ENCODE assay signal across 9 cellular contexts in genomic region chr3:44762690-44763089, GRCh38. TPM values are rescaled to one million over a fixed set of nuclear protein-coding genes. Genes with fewer than 3 reads are reported as not detected.
DNase-seq lines count a peak whose midpoint lies in the region; ATAC-seq, FAIRE-seq and TF ChIP-seq lines count a peak whose summit lies in the region.
"Had no signal": no experiment of that assay in that cellular context is flagged by ENCODE, and none has a peak within 500 bp of the region (broad histone marks: within the 10 kb centered on the region; RNA-seq: fewer than 3 reads in every experiment).

No MANE protein-coding gene starts in this region.

- DNase-seq in activated CD4-positive, alpha-beta T cell treated with anti-CD3 and anti-CD28 coated beads for 36 hours: no peak
- no peak for DNase-seq in activated CD4-positive, alpha-beta T cell treated with anti-CD3 and anti-CD28 coated beads for 48 hours
- DNase-seq in Panc1 (ENCODE audit: low read depth, low spot score) (no peak), endothelial cell of umbilical vein (ENCODE audit: low read depth, low spot score) (no peak), trophoblast cell (no peak), occipital lobe (lab: John Stamatoyannopoulos, UW) (no peak)
- DNase-seq: hypothalamus had no signal

- peak overlapping the region; percentile 91 for H2AFZ ChIP-seq in endothelial cell of umbilical vein (ENCODE audit: low read depth, low read length)
- no peak overlapping the region for H2AFZ ChIP-seq in trophoblast cell (ENCODE audit: insufficient read depth, low read length, poor library complexity)

- H3K4me1 ChIP-seq in Panc1 (ENCODE audit: control insufficient read depth, insufficient read depth, low read length) (no peaks in the 10 kb centered on the region), endothelial cell of umbilical vein (ENCODE audit: control insufficient read depth, extremely low read depth, insufficient read depth, low read length) (peaks cover 6% of the 10 kb centered on the region), trophoblast cell (ENCODE audit: control insufficient read depth in 1 of 2, insufficient read depth in 2 of 2, low read length in 2 of 2) (no peaks in the 10 kb centered on the region)

- in situ Hi-C loops in Panc1 (cut with HindIII; ENCODE audit: low pct_unique_long_range_greater_than_20kb, low sequenced_read_pairs): no loop called here

- WGBS in trophoblast cell (ENCODE audit: extremely low coverage, insufficient coverage, insufficient read length): no CpG with 5 or more reads among the region's 5 CpGs

- TF ChIP-seq CTCF in Panc1 (IDR thresholded peaks at IDR 0.05) (no peak), endothelial cell of umbilical vein (IDR thresholded peaks at IDR 0.05; ENCODE audit: extremely low read depth in 1 of 2, insufficient read depth in 1 of 2, low read depth in 1 of 2, low read length in 2 of 2) (no peak)

- peak overlapping the region; percentile 90 for H3K4me2 ChIP-seq in endothelial cell of umbilical vein (ENCODE audit: insufficient read depth, low read length)
- H3K4me2 ChIP-seq in trophoblast cell (ENCODE audit: low read length): peak overlapping the region; percentile 85

- peak overlapping the region; percentile 81 to 87 for H3K4me3 ChIP-seq in Panc1 (ENCODE audit: low read depth in 2 of 2, low read length in 2 of 2)
- peak overlapping the region; percentile 57 to 91 (median 81) for H3K4me3 ChIP-seq in endothelial cell of umbilical vein (replicated peaks in 1 of 3; ENCODE audit: insufficient read depth in 1 of 3, low read depth in 1 of 3, low read length in 3 of 3)
- H3K4me3 ChIP-seq in trophoblast cell (ENCODE audit: low read depth, low read length): no peak overlapping the region

- H3K79me1 ChIP-seq in trophoblast cell (ENCODE audit: low read length): peaks cover 7% of the 10 kb centered on the region

- POLR2A ChIA-PET in activated CD4-positive, alpha-beta T cell treated with anti-CD3 and anti-CD28 coated beads for 36 hours (lab: Charles Lee): interaction anchor here (0.6 to 0.8 kb wide), 3 partner anchors 10 to 252 kb away, joined by 3 to 5 read pairs (median 3); no protein-coding TSS in a partner anchor
- POLR2A ChIA-PET in Panc1 (lab: Charles Lee): interaction anchor here (0.7 kb wide), 2 partner anchors 15 to 115 kb away, joined by 7 to 20 read pairs; no protein-coding TSS in a partner anchor
- POLR2A ChIA-PET in endothelial cell of umbilical vein (lab: Charles Lee): no interaction called here

- H2BK120ac ChIP-seq in trophoblast cell (ENCODE audit: insufficient read depth, low read length, poor library complexity): no peak overlapping the region

- no peaks in the 10 kb centered on the region for H3K27me3 Mint-ChIP-seq in activated CD4-positive, alpha-beta T cell treated with anti-CD3 and anti-CD28 coated beads for 36 hours

- FAIRE-seq in endothelial cell of umbilical vein (lab: Jason Lieb, UNC): peak; percentile 37

- no peak for ATAC-seq in activated CD4-positive, alpha-beta T cell treated with anti-CD3 and anti-CD28 coated beads for 36 hours
- ATAC-seq in Panc1 (no peak), HG02981 (IDR thresholded peaks at IDR 0.05; ENCODE audit: unreplicated experiment) (no peak), GM21576 (IDR thresholded peaks at IDR 0.05; ENCODE audit: unreplicated experiment) (no peak)

- no peak overlapping the region for H3K4ac ChIP-seq in trophoblast cell (ENCODE audit: low read depth, low read length)

- BruUV-seq in Panc1 (replicated peaks; lab: Mats Ljungman, UMichigan) (no TSS peak), endothelial cell of umbilical vein (replicated peaks; lab: Mats Ljungman, UMichigan) (no TSS peak)

- H3K36me3 ChIP-seq in Panc1 (ENCODE audit: control insufficient read depth, insufficient read depth, low read length) (peaks cover 3% of the 10 kb centered on the region; the same call in 1 of the 2 replicates), endothelial cell of umbilical vein (ENCODE audit: control insufficient read depth in 2 of 2, extremely low read depth in 1 of 2, insufficient read depth in 2 of 2, low read length in 2 of 2) (no peaks in the 10 kb centered on the region), trophoblast cell (ENCODE audit: control insufficient read depth in 1 of 2, insufficient read depth in 2 of 2, low read length in 2 of 2) (peaks cover 4 to 7% of the 10 kb centered on the region in 2 experiments)

- H4K91ac ChIP-seq in trophoblast cell (ENCODE audit: low read depth, low read length): no peak overlapping the region

- peak overlapping the region; percentile 88 for H3K4me3 Mint-ChIP-seq in activated CD4-positive, alpha-beta T cell treated with anti-CD3 and anti-CD28 coated beads for 36 hours

- H3K27me3 ChIP-seq in Panc1 (ENCODE audit: control insufficient read depth, insufficient read depth, low read length) (no peaks in the 10 kb centered on the region), endothelial cell of umbilical vein (ENCODE audit: control insufficient read depth in 2 of 2, insufficient read depth in 2 of 2, low read length in 2 of 2) (no peaks in the 10 kb centered on the region), trophoblast cell (ENCODE audit: insufficient read depth, low read length) (no peaks in the 10 kb centered on the region)

- no peak overlapping the region for H2BK5ac ChIP-seq in trophoblast cell (ENCODE audit: low read depth, low read length, poor library complexity)

- peak overlapping the region; percentile 89 for H3K27ac Mint-ChIP-seq in activated CD4-positive, alpha-beta T cell treated with anti-CD3 and anti-CD28 coated beads for 36 hours

- H3K9me1 ChIP-seq in endothelial cell of umbilical vein (replicated peaks; ENCODE audit: control insufficient read depth, extremely low read depth, insufficient read depth, low read length): no peaks in the 10 kb centered on the region

- no peak for TF ChIP-seq POLR2A in endothelial cell of umbilical vein (IDR thresholded peaks at IDR 0.05; ENCODE audit: low read depth, low read length)

- no peak overlapping the region for H4K8ac ChIP-seq in trophoblast cell (ENCODE audit: low read depth, low read length)

- H3K79me2 ChIP-seq in endothelial cell of umbilical vein (ENCODE audit: control insufficient read depth, insufficient read depth, low read length) (peaks cover 64% of the 10 kb centered on the region), trophoblast cell (ENCODE audit: control insufficient read depth, insufficient read depth, low read length, poor library complexity) (peaks cover 9% of the 10 kb centered on the region)

- H2BK12ac ChIP-seq in trophoblast cell (ENCODE audit: low read length): no peak overlapping the region

- peaks cover 18% of the 10 kb centered on the region for H3K4me1 Mint-ChIP-seq in activated CD4-positive, alpha-beta T cell treated with anti-CD3 and anti-CD28 coated beads for 36 hours

- dilution Hi-C loops in endothelial cell of umbilical vein (cut with MboI; ENCODE audit: extremely low pct_ligation_motif_present, low sequenced_read_pairs): no loop called here

- H3K27ac ChIP-seq in Panc1 (ENCODE audit: low read length): peak overlapping the region; percentile 92
- peak overlapping the region; percentile 48 for H3K27ac ChIP-seq in endothelial cell of umbilical vein (ENCODE audit: insufficient read depth, low read depth, low read length)
- H3K27ac ChIP-seq in trophoblast cell (ENCODE audit: low read depth, low read length): no peak overlapping the region

- H3K23ac ChIP-seq in trophoblast cell (ENCODE audit: low read length): no peak overlapping the region

- H3K18ac ChIP-seq in trophoblast cell (ENCODE audit: low read length): no peak overlapping the region

- no peak overlapping the region for H2AK5ac ChIP-seq in trophoblast cell (ENCODE audit: low read length)

- H4K20me1 ChIP-seq in endothelial cell of umbilical vein (replicated peaks; ENCODE audit: control insufficient read depth, extremely low read depth, insufficient read depth, low read length): no peaks in the 10 kb centered on the region

- H3K9ac ChIP-seq in endothelial cell of umbilical vein (replicated peaks; ENCODE audit: extremely low read depth, insufficient read depth, low read length): peak overlapping the region; percentile 50
- H3K9ac ChIP-seq in trophoblast cell (ENCODE audit: low read length): no peak overlapping the region

- no peak overlapping the region for H4K12ac ChIP-seq in trophoblast cell (ENCODE audit: low read depth, low read length)

- peaks cover 15% of the 10 kb centered on the region for H3K9me3 Mint-ChIP-seq in activated CD4-positive, alpha-beta T cell treated with anti-CD3 and anti-CD28 coated beads for 36 hours (ENCODE audit: low read depth)

- H3K14ac ChIP-seq in trophoblast cell (ENCODE audit: low read length): no peak overlapping the region

- intact Hi-C loops in activated CD4-positive, alpha-beta T cell treated with anti-CD3 and anti-CD28 coated beads for 36 hours (cut with DNase I, micrococcal nuclease): loop anchor here (1.0 to 5.0 kb wide), 4 partner anchors 100 to 1070 kb away; partner anchors contain the start of genes ABHD5 (in 1 of the 2), EXOSC7 (in 1 of the 2), TMEM42 (in 1 of the 2) and ZDHHC3 (in 1 of the 2)
- intact Hi-C loops in Panc1 (cut with micrococcal nuclease; ENCODE audit: unreplicated experiment) (no loop called here), endothelial cell of umbilical vein (cut with micrococcal nuclease) (loop anchor here (1.0 to 5.0 kb wide), 2 partner anchors 115 to 152 kb away; partner anchors contain the start of gene ZNF35)

- H3K9me3 ChIP-seq in Panc1 (ENCODE audit: control insufficient read depth, insufficient read depth, low read depth, low read length) (peaks cover 14% of the 10 kb centered on the region; the same call in 1 of the 2 replicates), endothelial cell of umbilical vein (replicated peaks; ENCODE audit: control insufficient read depth, insufficient read depth, low read length) (no peaks in the 10 kb centered on the region), trophoblast cell (ENCODE audit: insufficient read depth, low read depth, low read length) (peaks cover 4% of the 10 kb centered on the region)

- H3K36me3 Mint-ChIP-seq in activated CD4-positive, alpha-beta T cell treated with anti-CD3 and anti-CD28 coated beads for 36 hours (ENCODE audit: low read depth): peaks cover 63% of the 10 kb centered on the region

- CTCF ChIA-PET in activated CD4-positive, alpha-beta T cell treated with anti-CD3 and anti-CD28 coated beads for 36 hours (lab: Charles Lee): interaction anchor here (0.6 to 1.6 kb wide), 4 partner anchors 10 to 230 kb away, joined by 3 to 4 read pairs (median 4); no protein-coding TSS in a partner anchor
- CTCF ChIA-PET in Panc1 (lab: Charles Lee): interaction anchor here (0.6 kb wide), 1 partner anchor 45 kb away, joined by 11 read pairs; no protein-coding TSS in a partner anchor
- CTCF ChIA-PET in endothelial cell of umbilical vein (lab: Charles Lee): interaction anchor here (1.3 to 1.8 kb wide), 3 partner anchors 33 to 151 kb away, joined by 5 to 6 read pairs (median 6); partner anchors contain the start of genes ZNF501 and ZNF502

RNA-seq across cellular contexts. Expression of gene KIF15, which starts 1.1 kb away (rescaled TPM):
- 10 to 100 TPM; 40.1 to 51.7 TPM for total RNA-seq in activated CD4-positive, alpha-beta T cell treated with anti-CD3 and anti-CD28 coated beads for 36 hours
- 12.2 TPM for total RNA-seq in Panc1 (2021; ENCODE audit: unreplicated experiment)
- 3.5 TPM for polyA plus RNA-seq in Panc1 (2012; ENCODE audit: insufficient read length)
- 20.9 and 21.6 TPM in 2 replicates for total RNA-seq in endothelial cell of umbilical vein
- 1.6 and 2.2 TPM in 2 replicates for polyA plus RNA-seq in endothelial cell of umbilical vein
- 5.2 and 5.4 TPM in 2 replicates for polyA plus RNA-seq in endothelial cell of umbilical vein (2011; cell fraction: cytosol; rRNA removed)
- polyA plus RNA-seq in endothelial cell of umbilical vein (2011; cell fraction: nucleus; rRNA removed): 7.9 and 12.9 TPM in 2 replicates
- 4.1 and 12.0 TPM in 2 replicates for polyA plus RNA-seq in endothelial cell of umbilical vein (2012)
- 6.2 and 6.7 TPM in 2 replicates for polyA minus RNA-seq in endothelial cell of umbilical vein
- 11.9 TPM for polyA minus RNA-seq in endothelial cell of umbilical vein (2011; cell fraction: cytosol; rRNA and poly(A)+ RNA removed)
- 7.2 and 10.8 TPM in 2 replicates for polyA minus RNA-seq in endothelial cell of umbilical vein (2011; cell fraction: nucleus; rRNA and poly(A)+ RNA removed)
- polyA plus RNA-seq in trophoblast cell (2013): 6.8 and 8.4 TPM in 2 replicates
- 6.4 TPM for total RNA-seq in occipital lobe

RNA-seq across cellular contexts. Expression of gene KIAA1143, which starts 1.3 kb away (rescaled TPM):
- total RNA-seq in activated CD4-positive, alpha-beta T cell treated with anti-CD3 and anti-CD28 coated beads for 36 hours: 10 to 100 TPM; 40.2 to 74.1 TPM
- total RNA-seq in Panc1 (2021; ENCODE audit: unreplicated experiment) (17.5 TPM), endothelial cell of umbilical vein (25.2 and 28.1 TPM in 2 replicates), occipital lobe (35.1 TPM)
- polyA plus RNA-seq in Panc1 (2012; ENCODE audit: insufficient read length): 5.0 TPM
- polyA plus RNA-seq in endothelial cell of umbilical vein: 5.4 and 6.1 TPM in 2 replicates
- 6.9 and 7.7 TPM in 2 replicates for polyA plus RNA-seq in endothelial cell of umbilical vein (2011; cell fraction: cytosol; rRNA removed)
- polyA plus RNA-seq in endothelial cell of umbilical vein (2011; cell fraction: nucleus; rRNA removed): 3.6 and 5.0 TPM in 2 replicates
- 13.2 and 16.7 TPM in 2 replicates for polyA plus RNA-seq in endothelial cell of umbilical vein (2012)
- 12.6 and 14.4 TPM in 2 replicates for polyA minus RNA-seq in endothelial cell of umbilical vein
- polyA minus RNA-seq in endothelial cell of umbilical vein (2011; cell fraction: cytosol; rRNA and poly(A)+ RNA removed): 14.6 TPM
- 3.5 and 6.2 TPM in 2 replicates for polyA minus RNA-seq in endothelial cell of umbilical vein (2011; cell fraction: nucleus; rRNA and poly(A)+ RNA removed)
- 28.2 and 29.2 TPM in 2 replicates for polyA plus RNA-seq in trophoblast cell (2013)

RNA-seq across cellular contexts. Expression of gene ZNF501, which starts 33.3 kb away (rescaled TPM):
- total RNA-seq in activated CD4-positive, alpha-beta T cell treated with anti-CD3 and anti-CD28 coated beads for 36 hours: 1 to 10 TPM; 1.7 to 2.0 TPM
- 0.15 TPM for total RNA-seq in Panc1 (2021; ENCODE audit: unreplicated experiment)
- polyA plus RNA-seq in Panc1 (2012; ENCODE audit: insufficient read length): not detected
- 2.9 and 3.9 TPM in 2 replicates for total RNA-seq in endothelial cell of umbilical vein
- polyA plus RNA-seq in endothelial cell of umbilical vein: 0.92 and 1.6 TPM in 2 replicates
- polyA plus RNA-seq in endothelial cell of umbilical vein (2011; cell fraction: cytosol; rRNA removed): 0.94 and 1.2 TPM in 2 replicates
- 1.2 and 4.1 TPM in 2 replicates for polyA plus RNA-seq in endothelial cell of umbilical vein (2011; cell fraction: nucleus; rRNA removed)
- 2.8 TPM in 2 replicates for polyA plus RNA-seq in endothelial cell of umbilical vein (2012)
- polyA minus RNA-seq in endothelial cell of umbilical vein: 2.7 and 5.2 TPM in 2 replicates
- not detected for polyA minus RNA-seq in endothelial cell of umbilical vein (2011; cell fraction: cytosol; rRNA and poly(A)+ RNA removed)
- polyA minus RNA-seq in endothelial cell of umbilical vein (2011; cell fraction: nucleus; rRNA and poly(A)+ RNA removed): 4.2 and 8.3 TPM in 2 replicates
- 1.2 TPM in 2 replicates for polyA plus RNA-seq in trophoblast cell (2013)
- total RNA-seq in occipital lobe: 26.8 TPM

RNA-seq across cellular contexts. Expression of gene ZNF502, which starts 50.2 kb away (rescaled TPM):
- 1 to 10 TPM; 1.8 to 2.4 TPM for total RNA-seq in activated CD4-positive, alpha-beta T cell treated with anti-CD3 and anti-CD28 coated beads for 36 hours
- total RNA-seq in Panc1 (2021; ENCODE audit: unreplicated experiment): not detected
- not detected for polyA plus RNA-seq in Panc1 (2012; ENCODE audit: insufficient read length)
- 4.1 and 4.2 TPM in 2 replicates for total RNA-seq in endothelial cell of umbilical vein
- polyA plus RNA-seq in endothelial cell of umbilical vein: 0.86 and 1.0 TPM in 2 replicates
- 1.5 and 1.9 TPM in 2 replicates for polyA plus RNA-seq in endothelial cell of umbilical vein (2011; cell fraction: cytosol; rRNA removed)
- 5.2 and 5.3 TPM in 2 replicates for polyA plus RNA-seq in endothelial cell of umbilical vein (2011; cell fraction: nucleus; rRNA removed)
- 2.2 TPM in 2 replicates for polyA plus RNA-seq in endothelial cell of umbilical vein (2012)
- 2.2 and 3.4 TPM in 2 replicates for polyA minus RNA-seq in endothelial cell of umbilical vein
- not detected for polyA minus RNA-seq in endothelial cell of umbilical vein (2011; cell fraction: cytosol; rRNA and poly(A)+ RNA removed)
- 2.9 and 5.6 TPM in 2 replicates for polyA minus RNA-seq in endothelial cell of umbilical vein (2011; cell fraction: nucleus; rRNA and poly(A)+ RNA removed)
- 1.0 and 1.2 TPM in 2 replicates for polyA plus RNA-seq in trophoblast cell (2013)
- 15.0 TPM for total RNA-seq in occipital lobe
